13 cellular contexts compared by ENCODE assay signal in the genomic region with DNA sequence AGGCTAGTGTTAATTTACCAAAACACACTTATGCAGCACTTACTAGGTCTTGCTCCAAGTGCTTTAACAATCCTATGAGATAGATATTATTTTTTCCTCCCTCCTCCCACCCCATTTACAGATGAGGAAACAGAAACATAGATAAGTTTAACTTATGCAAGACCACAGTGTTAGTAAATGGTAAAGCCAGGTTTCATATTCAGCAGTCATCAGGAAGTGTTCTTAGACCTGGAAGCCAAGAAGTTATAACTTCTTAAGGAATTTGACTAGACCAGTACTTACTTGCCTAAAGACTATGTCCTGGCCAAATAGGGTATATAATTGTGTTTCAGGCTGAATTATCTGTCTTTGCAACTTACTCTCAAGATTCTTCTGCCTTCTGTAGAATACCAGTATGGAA. TPM values are rescaled to one million over a fixed set of nuclear protein-coding genes. Genes with fewer than 3 reads are reported as not detected.
DNase-seq lines count a peak whose midpoint lies in the region; ATAC-seq, FAIRE-seq and TF ChIP-seq lines count a peak whose summit lies in the region.
"Had no signal": no experiment of that assay in that cellular context is flagged by ENCODE, and none has a peak within 500 bp of the region (broad histone marks: within the 10 kb centered on the region; RNA-seq: fewer than 3 reads in every experiment).

No MANE protein-coding gene starts in this region.

- peak; percentile 64 for ATAC-seq in activated CD8-positive, alpha-beta memory T cell treated with anti-CD3 and anti-CD28 coated beads, Interleukin-2, amount 10 ng/mL, durations not matched to agents 7 days and 5 days
- peak; percentile 30 for ATAC-seq in HG03442 (IDR thresholded peaks at IDR 0.05; ENCODE audit: unreplicated experiment)
- ATAC-seq in pancreas, result peak in 3 of 4 donors; percentile 29 to 68 (median 44)
- no peak for ATAC-seq in right cardiac atrium

- intact Hi-C loops in activated T-helper 2 cell treated with anti-CD3 and anti-CD28 coated beads, Interferon-gamma antibody, Interleukin-2, Interleukin-4, amounts not matched to agents 10 μg/mL and 5 μg/mL and 100 μg/mL, durations not matched to agents 14 hours and 24 hours and 36 hours (cut with micrococcal nuclease), result loop anchor here (1.0 to 10.0 kb wide), 5 partner anchors 8 to 1483 kb away; a partner anchor contains a TSS
- intact Hi-C loops in pancreas (cut with DNase I), result no loop called here
- intact Hi-C loops in right cardiac atrium (cut with DNase I), result no loop called here

- H3K4me1 ChIP-seq in pancreas (peaks cover 5 to 21% (median 18%) of the 10 kb centered on the region in 3 donors), right cardiac atrium (ENCODE audit: control insufficient read depth, insufficient read depth, low read length) (peaks cover 4% of the 10 kb centered on the region)

- H3K4me3 ChIP-seq in pancreas (no peak overlapping the region), right cardiac atrium (ENCODE audit: low read length) (no peak overlapping the region)

- peak overlapping the region; percentile 86 for H3K27ac Mint-ChIP-seq in activated CD8-positive, alpha-beta memory T cell treated with anti-CD3 and anti-CD28 coated beads, Interleukin-2, amount 10 ng/mL, durations not matched to agents 7 days and 5 days
- H3K27ac Mint-ChIP-seq in activated T-helper 2 cell treated with anti-CD3 and anti-CD28 coated beads, Interferon-gamma antibody, Interleukin-2, Interleukin-4, amounts not matched to agents 10 μg/mL and 5 μg/mL and 100 μg/mL, durations not matched to agents 14 hours and 24 hours and 36 hours, result peak overlapping the region; percentile 53
- no peak overlapping the region for H3K27ac Mint-ChIP-seq in endothelial cell (ENCODE audit: unreplicated experiment)

- H3K36me3 Mint-ChIP-seq in activated CD8-positive, alpha-beta memory T cell treated with anti-CD3 and anti-CD28 coated beads, Interleukin-2, amount 10 ng/mL, durations not matched to agents 7 days and 5 days, result peaks cover 22% of the 10 kb centered on the region
- peaks cover 31% of the 10 kb centered on the region for H3K36me3 Mint-ChIP-seq in activated T-helper 2 cell treated with anti-CD3 and anti-CD28 coated beads, Interferon-gamma antibody, Interleukin-2, Interleukin-4, amounts not matched to agents 10 μg/mL and 5 μg/mL and 100 μg/mL, durations not matched to agents 14 hours and 24 hours and 36 hours (ENCODE audit: low read depth)
- H3K36me3 Mint-ChIP-seq in endothelial cell (ENCODE audit: low read depth, unreplicated experiment), result no peaks in the 10 kb centered on the region

- TF ChIP-seq CTCF in pancreas (IDR thresholded peaks at IDR 0.05) (no peak), endothelial cell (IDR thresholded peaks at IDR 0.05; ENCODE audit: unreplicated experiment) (no peak)

- FAIRE-seq in pancreas (lab: Jason Lieb, UNC), result no peak
- FAIRE-seq: A204.1 had no signal

- no peaks in the 10 kb centered on the region for H3K9me3 ChIP-seq in pancreas
- H3K9me3 ChIP-seq in right cardiac atrium (ENCODE audit: control insufficient read depth, low read length), result no peaks in the 10 kb centered on the region

- no peak overlapping the region for H3K4me3 Mint-ChIP-seq in activated CD8-positive, alpha-beta memory T cell treated with anti-CD3 and anti-CD28 coated beads, Interleukin-2, amount 10 ng/mL, durations not matched to agents 7 days and 5 days
- H3K4me3 Mint-ChIP-seq in activated T-helper 2 cell treated with anti-CD3 and anti-CD28 coated beads, Interferon-gamma antibody, Interleukin-2, Interleukin-4, amounts not matched to agents 10 μg/mL and 5 μg/mL and 100 μg/mL, durations not matched to agents 14 hours and 24 hours and 36 hours (ENCODE audit: low read depth), result peak overlapping the region; percentile 36
- no peak overlapping the region for H3K4me3 Mint-ChIP-seq in endothelial cell (ENCODE audit: unreplicated experiment)
- H3K4me3 Mint-ChIP-seq: central memory CD8-positive, alpha-beta T cell had no signal

- H3K27me3 ChIP-seq in pancreas (no peaks in the 10 kb centered on the region), right cardiac atrium (ENCODE audit: control insufficient read depth, insufficient read depth) (no peaks in the 10 kb centered on the region)

- H3K36me3 ChIP-seq in pancreas, result no peaks in the 10 kb centered on the region

- no peaks in the 10 kb centered on the region for H3K27me3 Mint-ChIP-seq in activated CD8-positive, alpha-beta memory T cell treated with anti-CD3 and anti-CD28 coated beads, Interleukin-2, amount 10 ng/mL, durations not matched to agents 7 days and 5 days
- H3K27me3 Mint-ChIP-seq in activated T-helper 2 cell treated with anti-CD3 and anti-CD28 coated beads, Interferon-gamma antibody, Interleukin-2, Interleukin-4, amounts not matched to agents 10 μg/mL and 5 μg/mL and 100 μg/mL, durations not matched to agents 14 hours and 24 hours and 36 hours (ENCODE audit: low read depth), result no peaks in the 10 kb centered on the region
- H3K27me3 Mint-ChIP-seq in endothelial cell (ENCODE audit: unreplicated experiment), result no peaks in the 10 kb centered on the region
- H3K27me3 Mint-ChIP-seq: central memory CD8-positive, alpha-beta T cell had no signal

- no peak for DNase-seq in activated CD8-positive, alpha-beta memory T cell treated with anti-CD3 and anti-CD28 coated beads, Interleukin-2, amount 10 ng/mL, durations not matched to agents 7 days and 5 days
- DNase-seq in activated CD8-positive, alpha-beta memory T cell treated with anti-CD3 and anti-CD28 coated beads, Interleukin-2, amount 50 U/mL, for 4 hours, result no peak
- no peak for DNase-seq in activated T-helper 2 cell treated with anti-CD3 and anti-CD28 coated beads, Interferon-gamma antibody, Interleukin-2, Interleukin-4, amounts not matched to agents 10 μg/mL and 5 μg/mL and 100 μg/mL, durations not matched to agents 14 hours and 24 hours and 36 hours (ENCODE audit: low spot score)
- DNase-seq in pancreas, result no peak
- DNase-seq in endothelial cell (ENCODE audit: low spot score), result no peak
- no peak for DNase-seq in right cardiac atrium
- DNase-seq in NCI-H2196 (lab: John Stamatoyannopoulos, UW; ENCODE audit: unreplicated experiment), result no peak
- DNase-seq: islet precursor cell; NCI-H524 treated with DMSO at 0.1 percent for 48 hours; stimulated activated naive CD4-positive, alpha-beta T cell treated with Interleukin-2 at 50 U/mL for 16 hours had no signal

- H3K9me3 Mint-ChIP-seq in activated CD8-positive, alpha-beta memory T cell treated with anti-CD3 and anti-CD28 coated beads, Interleukin-2, amount 10 ng/mL, durations not matched to agents 7 days and 5 days (ENCODE audit: low read depth), result no peaks in the 10 kb centered on the region
- no peaks in the 10 kb centered on the region for H3K9me3 Mint-ChIP-seq in activated T-helper 2 cell treated with anti-CD3 and anti-CD28 coated beads, Interferon-gamma antibody, Interleukin-2, Interleukin-4, amounts not matched to agents 10 μg/mL and 5 μg/mL and 100 μg/mL, durations not matched to agents 14 hours and 24 hours and 36 hours
- H3K9me3 Mint-ChIP-seq in endothelial cell (ENCODE audit: unreplicated experiment), result no peaks in the 10 kb centered on the region
- H3K9me3 Mint-ChIP-seq: central memory CD8-positive, alpha-beta T cell had no signal

- CTCF ChIA-PET in activated CD8-positive, alpha-beta memory T cell treated with anti-CD3 and anti-CD28 coated beads, Interleukin-2, amount 10 ng/mL, durations not matched to agents 7 days and 5 days (lab: Charles Lee), result interaction anchor here (1.1 kb wide), 1 partner anchor 15 kb away, joined by 3 read pairs; no protein-coding TSS in a partner anchor

- no peak overlapping the region for H3K27ac ChIP-seq in pancreas
- no peak overlapping the region for H3K27ac ChIP-seq in right cardiac atrium (ENCODE audit: low read length)

- H3K4me1 Mint-ChIP-seq in activated CD8-positive, alpha-beta memory T cell treated with anti-CD3 and anti-CD28 coated beads, Interleukin-2, amount 10 ng/mL, durations not matched to agents 7 days and 5 days, result peaks cover 63% of the 10 kb centered on the region
- H3K4me1 Mint-ChIP-seq in activated T-helper 2 cell treated with anti-CD3 and anti-CD28 coated beads, Interferon-gamma antibody, Interleukin-2, Interleukin-4, amounts not matched to agents 10 μg/mL and 5 μg/mL and 100 μg/mL, durations not matched to agents 14 hours and 24 hours and 36 hours (ENCODE audit: low read depth), result peaks cover 64% of the 10 kb centered on the region
- H3K4me1 Mint-ChIP-seq in endothelial cell (ENCODE audit: unreplicated experiment), result peaks cover 3% of the 10 kb centered on the region

RNA-seq across cellular contexts. Expression of a gene that starts 15.9 kb away (rescaled TPM):
- total RNA-seq in activated CD8-positive, alpha-beta memory T cell treated with anti-CD3 and anti-CD28 coated beads, Interleukin-2, amount 10 ng/mL, durations not matched to agents 7 days and 5 days, result 10 to 100 TPM; 27.0 to 35.7 TPM
- total RNA-seq in activated T-helper 2 cell treated with anti-CD3 and anti-CD28 coated beads, Interferon-gamma antibody, Interleukin-2, Interleukin-4, amounts not matched to agents 10 μg/mL and 5 μg/mL and 100 μg/mL, durations not matched to agents 14 hours and 24 hours and 36 hours, result 17.4 and 21.6 TPM in 2 replicates
- total RNA-seq in pancreas (1 to 10 TPM; 3.7 to 9.7 (median 5.9) TPM), endothelial cell (ENCODE audit: unreplicated experiment) (32.6 TPM), right cardiac atrium (10 to 100 TPM in 3 of 4 donors, 1 to 10 TPM in 1; 8.4 to 11.4 (median 10.6) TPM)
- polyA plus RNA-seq in pancreas (1 to 10 TPM; 1.9 to 5.0 TPM), right cardiac atrium (4.8 TPM)

RNA-seq across cellular contexts. Expression of a gene that starts 16.3 kb away (rescaled TPM):
- total RNA-seq in activated CD8-positive, alpha-beta memory T cell treated with anti-CD3 and anti-CD28 coated beads, Interleukin-2, amount 10 ng/mL, durations not matched to agents 7 days and 5 days, result 10 to 100 TPM in 1 of 2 experiments, 1 to 10 TPM in 1; 9.8 to 13.0 TPM
- total RNA-seq in activated T-helper 2 cell treated with anti-CD3 and anti-CD28 coated beads, Interferon-gamma antibody, Interleukin-2, Interleukin-4, amounts not matched to agents 10 μg/mL and 5 μg/mL and 100 μg/mL, durations not matched to agents 14 hours and 24 hours and 36 hours, result 8.3 and 9.8 TPM in 2 replicates
- total RNA-seq in pancreas (1 to 10 TPM; 3.9 to 6.9 (median 5.6) TPM), endothelial cell (ENCODE audit: unreplicated experiment) (12.2 TPM), right cardiac atrium (1 to 10 TPM; 6.3 to 8.3 (median 6.8) TPM)
- polyA plus RNA-seq in pancreas (10 to 100 TPM in 1 of 2 donors, 1 to 10 TPM in 1; 4.7 to 10.0 TPM), right cardiac atrium (7.6 TPM)

Comparison
In these comparisons a context has a peak if more than half of its experiments do, and no peak if none do; other contexts are left out.
1. ATAC-seq: peak in activated CD8-positive, alpha-beta memory T cell treated with anti-CD3 and anti-CD28 coated beads, Interleukin-2, amount 10 ng/mL, durations not matched to agents 7 days and 5 days (single experiment), HG03442 (single experiment) and pancreas (3 of 4); none in right cardiac atrium (0 of 2).